Comparison of ENCODE assay signal across 8 cellular contexts in genomic region chr7:3092468-3092867, GRCh38. TPM values are rescaled to one million over a fixed set of nuclear protein-coding genes. Genes with fewer than 3 reads are reported as not detected.
A peak's percentile ranks its signal among the peaks of the same experiment; 100 is the strongest.
DNase-seq lines count a peak whose midpoint lies in the region; ATAC-seq and TF ChIP-seq lines count a peak whose summit lies in the region.

No MANE protein-coding gene starts in this region.

- H3K4me1 Mint-ChIP-seq in T-cell = peaks cover 60 to 75% (median 68%) of the 10 kb centered on the region in 3 donors

- no peaks in the 10 kb centered on the region for H3K27me3 ChIP-seq in BE2C

- POLR2A ChIA-PET in T-cell (lab: Charles Lee) = interaction anchor here (0.5 to 0.9 kb wide), 10 partner anchors 11 to 605 kb away, joined by 3 to 6 read pairs (median 4); no protein-coding TSS in a partner anchor

- no peak overlapping the region for H3K4me3 ChIP-seq in BE2C (ENCODE audit: low read depth, low read length)

- no peaks in the 10 kb centered on the region for H3K36me3 ChIP-seq in BE2C

- no peaks in the 10 kb centered on the region for H3K36me3 Mint-ChIP-seq in T-cell

- peak overlapping the region; percentile 36 to 86 (median 64) for H3K4me3 Mint-ChIP-seq in T-cell

- ATAC-seq in HG02623 (IDR thresholded peaks at IDR 0.05; ENCODE audit: unreplicated experiment) (peak; percentile 63), T-cell (replicated peaks in 1 of 4) (peak; percentile 73 to 86 (median 76))

- no peaks in the 10 kb centered on the region for H3K27me3 Mint-ChIP-seq in T-cell

- CTCF ChIA-PET in T-cell (lab: Charles Lee) = interaction anchor here (0.6 to 4.4 kb wide), 13 partner anchors 10 to 382 kb away, joined by 3 to 39 read pairs (median 3); no protein-coding TSS in a partner anchor

- peak overlapping the region; percentile 96 to 99 for H3K27ac Mint-ChIP-seq in T-cell

- TF ChIP-seq CTCF in GM12873 (IDR thresholded peaks at IDR 0.05; ENCODE audit: insufficient read depth, low read depth, low read length, missing control alignments) (peak; percentile 2), BE2C (IDR thresholded peaks at IDR 0.05; ENCODE audit: low read depth, low read length) (no peak)

- H3K4me1 ChIP-seq in BE2C = no peaks in the 10 kb centered on the region

- no peaks in the 10 kb centered on the region for H3K9me3 Mint-ChIP-seq in T-cell

- no peaks in the 10 kb centered on the region for H3K9me3 ChIP-seq in BE2C

- DNase-seq in T-cell (peak; percentile 49 to 87 (median 74)), BE2C (no peak), cerebellar nuclear complex (lab: John Stamatoyannopoulos, UW) (no peak), NCI-H748 treated with DMSO at 0.1 percent for 48 hours (lab: John Stamatoyannopoulos, UW) (no peak)
- peak; percentile 27 for DNase-seq in activated naive CD8-positive, alpha-beta T cell treated with anti-CD3 and anti-CD28 coated beads, Interleukin-2, amount 50 U/mL, for 16 hours (ENCODE audit: low read depth, low spot score)
- peak; percentile 47 to 58 for DNase-seq in stimulated activated CD4-positive, alpha-beta T cell treated with anti-CD3 and anti-CD28 coated beads, Interleukin-2, amount 100 ng/mL, for 48 hours

RNA-seq across cellular contexts. Expression of gene CARD11, which starts 48.8 kb away (rescaled TPM):
- total RNA-seq in T-cell = 100 to 1,000 TPM; 105 to 142 (median 132) TPM
- not detected for polyA plus RNA-seq in BE2C (2012; ENCODE audit: insufficient read depth, insufficient read length, low read depth)

Comparison
In these comparisons a context has a peak if more than half of its experiments do, and no peak if none do; other contexts are left out.
1. DNase-seq: peak in T-cell (34 of 34), activated naive CD8-positive, alpha-beta T cell treated with anti-CD3 and anti-CD28 coated beads, Interleukin-2, amount 50 U/mL, for 16 hours (single experiment) and stimulated activated CD4-positive, alpha-beta T cell treated with anti-CD3 and anti-CD28 coated beads, Interleukin-2, amount 100 ng/mL, for 48 hours (2 of 2); none in BE2C (single experiment), cerebellar nuclear complex (0 of 2) and NCI-H748 treated with DMSO at 0.1 percent for 48 hours (single experiment).